ENCODE assay signal across 9 cellular contexts in the genomic region with DNA sequence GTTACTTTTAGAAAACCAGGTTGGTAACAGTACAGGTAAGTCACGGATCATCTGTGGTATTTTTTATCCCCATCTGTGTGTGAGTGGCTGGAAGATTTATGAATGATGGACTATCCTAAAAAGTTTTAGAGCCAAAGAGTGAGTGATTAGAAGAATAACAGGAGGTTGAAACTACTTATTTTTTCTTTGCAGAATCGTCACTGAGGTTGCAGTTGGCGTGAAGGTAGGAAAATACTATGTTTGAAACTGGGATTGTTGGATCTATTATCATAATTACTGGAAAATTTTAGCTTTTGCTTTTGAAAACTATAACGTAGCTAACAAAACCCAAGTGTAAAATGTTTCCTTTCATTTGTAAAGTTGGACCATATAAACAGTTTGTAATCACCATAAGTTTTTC. TPM values are rescaled to one million over a fixed set of nuclear protein-coding genes. Genes with fewer than 3 reads are reported as not detected.
DNase-seq lines count a peak whose midpoint lies in the region; TF ChIP-seq lines count a peak whose summit lies in the region.
"Had no signal": no experiment of that assay in that cellular context is flagged by ENCODE, and none has a peak within 500 bp of the region (broad histone marks: within the 10 kb centered on the region; RNA-seq: fewer than 3 reads in every experiment).

No MANE protein-coding gene starts in this region.

- H3K9me3 Mint-ChIP-seq in activated naive CD4-positive, alpha-beta T cell treated with anti-CD3 and anti-CD28 coated beads, Interleukin-2, amount 10 ng/mL, durations not matched to agents 7 days and 5 days, result no peaks in the 10 kb centered on the region

- TF ChIP-seq EP300 in tibial nerve (IDR thresholded peaks at IDR 0.05), result no peak

- WGBS in liver, result 81% methylated on average over 4 of the region's 4 CpGs
- 37 to 46% methylated on average over 4 of the region's 4 CpGs for WGBS in tibial nerve, 2 donors

- H3K36me3 ChIP-seq in liver (ENCODE audit: control insufficient read depth in 4 of 4, insufficient read depth in 3 of 4, low read depth in 1 of 4, low read length in 3 of 4) (peaks cover 0 to 3% (median under 1%) of the 10 kb centered on the region in 4 donors), tibial nerve (peaks cover 0 to 39% (median 0%) of the 10 kb centered on the region in 3 donors)

- peak overlapping the region; percentile 89 for H3K4me3 Mint-ChIP-seq in activated naive CD4-positive, alpha-beta T cell treated with anti-CD3 and anti-CD28 coated beads, Interleukin-2, amount 10 ng/mL, durations not matched to agents 7 days and 5 days

- H3K27ac Mint-ChIP-seq in activated naive CD4-positive, alpha-beta T cell treated with anti-CD3 and anti-CD28 coated beads, Interleukin-2, amount 10 ng/mL, durations not matched to agents 7 days and 5 days, result peak overlapping the region; percentile 88

- H3K4me3 ChIP-seq in liver (ENCODE audit: low read depth in 1 of 3, low read length in 3 of 3), result peak overlapping the region in 2 of 3 donors; percentile 75 to 99
- H3K4me3 ChIP-seq in tibial nerve, result peak overlapping the region in 3 of 4 donors; percentile 86 to 99 (median 95)

- CTCF ChIA-PET in activated naive CD4-positive, alpha-beta T cell treated with anti-CD3 and anti-CD28 coated beads, Interleukin-2, amount 10 ng/mL, durations not matched to agents 7 days and 5 days (lab: Charles Lee), result interaction anchor here (0.8 kb wide), 1 partner anchor 23 kb away, joined by 4 read pairs; no protein-coding TSS in a partner anchor

- peaks cover 29% of the 10 kb centered on the region for H3K36me3 Mint-ChIP-seq in activated naive CD4-positive, alpha-beta T cell treated with anti-CD3 and anti-CD28 coated beads, Interleukin-2, amount 10 ng/mL, durations not matched to agents 7 days and 5 days

- TF ChIP-seq RAD21 in liver (IDR thresholded peaks at IDR 0.05), result no peak

- no peaks in the 10 kb centered on the region for H3K27me3 Mint-ChIP-seq in activated naive CD4-positive, alpha-beta T cell treated with anti-CD3 and anti-CD28 coated beads, Interleukin-2, amount 10 ng/mL, durations not matched to agents 7 days and 5 days

- in situ Hi-C loops in GM13977 (cut with MboI; ENCODE audit: low pct_unique_long_range_greater_than_20kb, low sequenced_read_pairs, unreplicated experiment), result no loop called here

- DNase-seq in activated naive CD4-positive, alpha-beta T cell treated with anti-CD3 and anti-CD28 coated beads, Interleukin-2, amount 10 ng/mL, durations not matched to agents 7 days and 5 days, result no peak
- no peak for DNase-seq in activated naive CD4-positive, alpha-beta T cell (lab: John Stamatoyannopoulos, UW)
- no peak for DNase-seq in tibial nerve (ENCODE audit: low spot score in 2 of 2)
- no peak for DNase-seq in stimulated activated CD4-positive, alpha-beta T cell treated with anti-CD3 and anti-CD28 coated beads, Interleukin-2, amount 100 ng/mL, for 48 hours
- DNase-seq in GM13977 (ENCODE audit: low spot score), result no peak
- no peak for DNase-seq in DMS 273 (lab: John Stamatoyannopoulos, UW; ENCODE audit: unreplicated experiment)
- DNase-seq: amygdala had no signal

- H3K27ac ChIP-seq in angular gyrus (ENCODE audit: low read depth, low read length), result peak overlapping the region; percentile 97
- no peak overlapping the region for H3K27ac ChIP-seq in liver (ENCODE audit: low read depth in 1 of 2, low read length in 2 of 2)
- H3K27ac ChIP-seq in tibial nerve, result peak overlapping the region in 3 of 4 donors; percentile 95 to 99 (median 97)

- H3K4me1 ChIP-seq in liver (ENCODE audit: control insufficient read depth in 4 of 4, insufficient read depth in 4 of 4, low read length in 3 of 4) (peaks cover 1 to 12% (median 11%) of the 10 kb centered on the region in 4 donors), tibial nerve (peaks cover 0 to 39% (median 8%) of the 10 kb centered on the region in 4 donors)

- H3K4me1 Mint-ChIP-seq in activated naive CD4-positive, alpha-beta T cell treated with anti-CD3 and anti-CD28 coated beads, Interleukin-2, amount 10 ng/mL, durations not matched to agents 7 days and 5 days, result peaks cover 41% of the 10 kb centered on the region

- TF ChIP-seq POLR2A in tibial nerve (IDR thresholded peaks at IDR 0.05), result no peak

- H3K27me3 ChIP-seq in liver (ENCODE audit: control insufficient read depth in 4 of 4, insufficient read depth in 4 of 4, low read length in 3 of 4), result no peaks in the 10 kb centered on the region
- no peaks in the 10 kb centered on the region for H3K27me3 ChIP-seq in tibial nerve

- H3K9me3 ChIP-seq in liver (ENCODE audit: control insufficient read depth in 4 of 4, low read length in 3 of 4) (no peaks in the 10 kb centered on the region), tibial nerve (no peaks in the 10 kb centered on the region)

- peak overlapping the region in 1 of 2 donors; percentile 89 for H3K9ac ChIP-seq in liver (ENCODE audit: low read depth in 1 of 2, low read length in 2 of 2)

- TF ChIP-seq CTCF in liver (IDR thresholded peaks at IDR 0.05; ENCODE audit: low read depth, low read length, missing input control) (no peak), tibial nerve (IDR thresholded peaks at IDR 0.05) (no peak), GM13977 (IDR thresholded peaks at IDR 0.05; ENCODE audit: extremely low read depth, insufficient read depth, missing control alignments) (no peak)

TF ChIP-seq in liver, 16 proteins besides CTCF, POLR2A, EP300 and RAD21:
- TF ChIP-seq JUND (IDR thresholded peaks at IDR 0.05) (no peak), ATF3 (IDR thresholded peaks at IDR 0.05) (no peak), FOXA2 (IDR thresholded peaks at IDR 0.05) (no peak), HNF4A (conservative IDR thresholded peaks at IDR 0.05) (no peak), REST (IDR thresholded peaks at IDR 0.05) (no peak), EGR1 (IDR thresholded peaks at IDR 0.05; ENCODE audit: low read depth in 2 of 2) (no peak), FOXA1 (IDR thresholded peaks at IDR 0.05) (no peak), MAX (IDR thresholded peaks at IDR 0.05) (no peak), HNF4G (IDR thresholded peaks at IDR 0.05) (no peak)

RNA-seq across cellular contexts. Expression of gene PTBP2, which starts 1.8 kb away (rescaled TPM):
- total RNA-seq in liver (10 to 100 TPM; 12.2 to 14.6 TPM), tibial nerve (10 to 100 TPM; 42.0 to 90.2 (median 51.2) TPM)
- polyA plus RNA-seq in liver, result 1 to 10 TPM; 2.5 to 5.8 TPM

Comparison
In these comparisons a context has a peak if more than half of its experiments do, and no peak if none do; other contexts are left out.
1. H3K27ac ChIP-seq: peak in angular gyrus (single experiment) and tibial nerve (3 of 4); none in liver (0 of 2).